Comparison of ENCODE assay signal across 2 cellular contexts in the genomic region with DNA sequence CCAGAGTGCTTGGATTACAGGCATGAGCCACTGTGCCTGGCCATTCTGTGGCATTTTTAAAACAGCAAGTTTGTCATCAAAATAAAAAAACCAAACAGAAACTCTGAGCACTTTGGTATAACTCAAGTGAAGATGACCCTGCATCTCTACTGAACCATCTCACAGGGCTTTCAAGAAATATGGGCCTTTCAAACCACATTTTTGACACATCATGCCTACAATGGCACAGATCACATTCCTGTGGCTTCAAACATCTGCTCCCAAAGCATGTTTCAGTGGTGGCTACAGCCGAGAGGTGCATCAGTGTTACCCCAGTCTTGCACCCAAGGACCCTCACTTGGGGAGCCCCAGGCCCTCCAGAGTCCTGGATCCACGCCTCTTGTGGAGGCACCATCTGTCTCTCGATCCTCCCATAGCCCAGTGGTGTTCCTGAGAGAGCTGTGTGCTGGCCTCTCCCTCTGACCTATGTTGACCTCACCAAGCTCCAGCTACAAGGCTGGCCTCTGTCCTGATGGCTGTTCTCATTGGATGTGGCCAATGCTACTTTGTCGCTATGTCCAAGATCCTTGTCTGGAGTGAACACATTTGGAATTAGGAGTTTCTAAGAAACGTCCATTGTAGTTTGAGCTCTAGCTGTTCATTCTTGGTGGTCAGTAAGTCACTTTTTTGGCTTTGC.
TF ChIP-seq lines count a peak whose summit lies in the region.

No MANE protein-coding gene starts in this region.

TF ChIP-seq in HepG2, 621 proteins besides CTCF, POLR2A, EP300 and RAD21:
- TF ChIP-seq ZBTB42 (CRISPR knock-in tag; IDR thresholded peaks at IDR 0.05) (no peak), ZBTB21 (CRISPR knock-in tag; IDR thresholded peaks at IDR 0.05) (no peak), MEIS2 (CRISPR knock-in tag; IDR thresholded peaks at IDR 0.05) (no peak), HCFC1 (IDR thresholded peaks at IDR 0.05; ENCODE audit: low read depth, low read length) (no peak), ZSCAN31 (CRISPR knock-in tag; IDR thresholded peaks at IDR 0.05; ENCODE audit: low read depth) (no peak), GABPB1 (CRISPR knock-in tag; IDR thresholded peaks at IDR 0.05) (no peak), CC2D1A (CRISPR knock-in tag; IDR thresholded peaks at IDR 0.05) (no peak), KLF16 (CRISPR knock-in tag; IDR thresholded peaks at IDR 0.05) (no peak), RFXAP (CRISPR knock-in tag; IDR thresholded peaks at IDR 0.05; ENCODE audit: borderline replicate concordance) (no peak), HDAC2 (CRISPR knock-in tag; IDR thresholded peaks at IDR 0.05) (no peak), ZNF572 (CRISPR knock-in tag; IDR thresholded peaks at IDR 0.05) (no peak), ZNF124 (CRISPR knock-in tag; IDR thresholded peaks at IDR 0.05) (no peak), EHMT2 (IDR thresholded peaks at IDR 0.05; ENCODE audit: borderline replicate concordance, low read depth, low read length) (no peak), KDM5A (IDR thresholded peaks at IDR 0.05; ENCODE audit: borderline replicate concordance, low read length) (no peak), ZNF644 (CRISPR knock-in tag; IDR thresholded peaks at IDR 0.05; ENCODE audit: low read depth) (no peak), FOXA1 (IDR thresholded peaks at IDR 0.05) (no peak), FOXA1 (CRISPR knock-in tag; IDR thresholded peaks at IDR 0.05) (no peak), ZKSCAN8 (CRISPR knock-in tag; IDR thresholded peaks at IDR 0.05; ENCODE audit: borderline replicate concordance) (no peak), ZNF883 (CRISPR knock-in tag; IDR thresholded peaks at IDR 0.05; ENCODE audit: not compliant biosample characterization) (no peak)
- TF ChIP-seq, protein P1, sequence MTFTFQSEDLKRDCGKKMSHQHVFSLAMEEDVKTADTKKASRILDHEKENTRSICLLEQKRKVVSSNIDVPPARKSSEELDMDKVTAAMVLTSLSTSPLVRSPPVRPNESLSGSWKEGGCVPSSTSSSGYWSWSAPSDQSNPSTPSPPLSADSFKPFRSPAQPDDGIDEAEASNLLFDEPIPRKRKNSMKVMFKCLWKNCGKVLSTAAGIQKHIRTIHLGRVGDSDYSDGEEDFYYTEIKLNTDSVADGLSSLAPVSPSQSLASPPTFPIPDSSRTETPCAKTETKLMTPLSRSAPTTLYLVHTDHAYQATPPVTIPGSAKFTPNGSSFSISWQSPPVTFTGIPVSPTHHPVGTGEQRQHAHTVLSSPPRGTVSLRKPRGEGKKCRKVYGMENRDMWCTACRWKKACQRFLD (CRISPR knock-in tag; IDR thresholded peaks at IDR 0.05; ENCODE audit: borderline replicate concordance), result no peak
- TF ChIP-seq, protein P2, sequence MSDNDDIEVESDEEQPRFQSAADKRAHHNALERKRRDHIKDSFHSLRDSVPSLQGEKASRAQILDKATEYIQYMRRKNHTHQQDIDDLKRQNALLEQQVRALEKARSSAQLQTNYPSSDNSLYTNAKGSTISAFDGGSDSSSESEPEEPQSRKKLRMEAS (IDR thresholded peaks at IDR 0.05), result no peak

TF ChIP-seq in GM23338, 12 proteins besides CTCF, POLR2A, EP300 and RAD21:
- TF ChIP-seq POLR2AphosphoS5 (IDR thresholded peaks at IDR 0.05; ENCODE audit: low read depth) (no peak), JUNB (IDR thresholded peaks at IDR 0.05; ENCODE audit: unreplicated experiment) (no peak), EZH2phosphoT487 (IDR thresholded peaks at IDR 0.05; ENCODE audit: unreplicated experiment) (no peak), ZNF331 (CRISPR knock-in tag; IDR thresholded peaks at IDR 0.05; ENCODE audit: low read depth) (no peak), EZH2 (IDR thresholded peaks at IDR 0.05; ENCODE audit: low read depth, unreplicated experiment) (no peak), STAT1 (IDR thresholded peaks at IDR 0.05; ENCODE audit: unreplicated experiment) (no peak), NANOG (IDR thresholded peaks at IDR 0.05; ENCODE audit: borderline replicate concordance) (no peak), CREB1 (CRISPR knock-in tag; IDR thresholded peaks at IDR 0.05; ENCODE audit: low read depth) (no peak), ZNF114 (CRISPR knock-in tag; IDR thresholded peaks at IDR 0.05) (no peak)
- TF ChIP-seq, protein P3, sequence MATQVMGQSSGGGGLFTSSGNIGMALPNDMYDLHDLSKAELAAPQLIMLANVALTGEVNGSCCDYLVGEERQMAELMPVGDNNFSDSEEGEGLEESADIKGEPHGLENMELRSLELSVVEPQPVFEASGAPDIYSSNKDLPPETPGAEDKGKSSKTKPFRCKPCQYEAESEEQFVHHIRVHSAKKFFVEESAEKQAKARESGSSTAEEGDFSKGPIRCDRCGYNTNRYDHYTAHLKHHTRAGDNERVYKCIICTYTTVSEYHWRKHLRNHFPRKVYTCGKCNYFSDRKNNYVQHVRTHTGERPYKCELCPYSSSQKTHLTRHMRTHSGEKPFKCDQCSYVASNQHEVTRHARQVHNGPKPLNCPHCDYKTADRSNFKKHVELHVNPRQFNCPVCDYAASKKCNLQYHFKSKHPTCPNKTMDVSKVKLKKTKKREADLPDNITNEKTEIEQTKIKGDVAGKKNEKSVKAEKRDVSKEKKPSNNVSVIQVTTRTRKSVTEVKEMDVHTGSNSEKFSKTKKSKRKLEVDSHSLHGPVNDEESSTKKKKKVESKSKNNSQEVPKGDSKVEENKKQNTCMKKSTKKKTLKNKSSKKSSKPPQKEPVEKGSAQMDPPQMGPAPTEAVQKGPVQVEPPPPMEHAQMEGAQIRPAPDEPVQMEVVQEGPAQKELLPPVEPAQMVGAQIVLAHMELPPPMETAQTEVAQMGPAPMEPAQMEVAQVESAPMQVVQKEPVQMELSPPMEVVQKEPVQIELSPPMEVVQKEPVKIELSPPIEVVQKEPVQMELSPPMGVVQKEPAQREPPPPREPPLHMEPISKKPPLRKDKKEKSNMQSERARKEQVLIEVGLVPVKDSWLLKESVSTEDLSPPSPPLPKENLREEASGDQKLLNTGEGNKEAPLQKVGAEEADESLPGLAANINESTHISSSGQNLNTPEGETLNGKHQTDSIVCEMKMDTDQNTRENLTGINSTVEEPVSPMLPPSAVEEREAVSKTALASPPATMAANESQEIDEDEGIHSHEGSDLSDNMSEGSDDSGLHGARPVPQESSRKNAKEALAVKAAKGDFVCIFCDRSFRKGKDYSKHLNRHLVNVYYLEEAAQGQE (IDR thresholded peaks at IDR 0.05; ENCODE audit: unreplicated experiment), result no peak
- TF ChIP-seq, protein P4, sequence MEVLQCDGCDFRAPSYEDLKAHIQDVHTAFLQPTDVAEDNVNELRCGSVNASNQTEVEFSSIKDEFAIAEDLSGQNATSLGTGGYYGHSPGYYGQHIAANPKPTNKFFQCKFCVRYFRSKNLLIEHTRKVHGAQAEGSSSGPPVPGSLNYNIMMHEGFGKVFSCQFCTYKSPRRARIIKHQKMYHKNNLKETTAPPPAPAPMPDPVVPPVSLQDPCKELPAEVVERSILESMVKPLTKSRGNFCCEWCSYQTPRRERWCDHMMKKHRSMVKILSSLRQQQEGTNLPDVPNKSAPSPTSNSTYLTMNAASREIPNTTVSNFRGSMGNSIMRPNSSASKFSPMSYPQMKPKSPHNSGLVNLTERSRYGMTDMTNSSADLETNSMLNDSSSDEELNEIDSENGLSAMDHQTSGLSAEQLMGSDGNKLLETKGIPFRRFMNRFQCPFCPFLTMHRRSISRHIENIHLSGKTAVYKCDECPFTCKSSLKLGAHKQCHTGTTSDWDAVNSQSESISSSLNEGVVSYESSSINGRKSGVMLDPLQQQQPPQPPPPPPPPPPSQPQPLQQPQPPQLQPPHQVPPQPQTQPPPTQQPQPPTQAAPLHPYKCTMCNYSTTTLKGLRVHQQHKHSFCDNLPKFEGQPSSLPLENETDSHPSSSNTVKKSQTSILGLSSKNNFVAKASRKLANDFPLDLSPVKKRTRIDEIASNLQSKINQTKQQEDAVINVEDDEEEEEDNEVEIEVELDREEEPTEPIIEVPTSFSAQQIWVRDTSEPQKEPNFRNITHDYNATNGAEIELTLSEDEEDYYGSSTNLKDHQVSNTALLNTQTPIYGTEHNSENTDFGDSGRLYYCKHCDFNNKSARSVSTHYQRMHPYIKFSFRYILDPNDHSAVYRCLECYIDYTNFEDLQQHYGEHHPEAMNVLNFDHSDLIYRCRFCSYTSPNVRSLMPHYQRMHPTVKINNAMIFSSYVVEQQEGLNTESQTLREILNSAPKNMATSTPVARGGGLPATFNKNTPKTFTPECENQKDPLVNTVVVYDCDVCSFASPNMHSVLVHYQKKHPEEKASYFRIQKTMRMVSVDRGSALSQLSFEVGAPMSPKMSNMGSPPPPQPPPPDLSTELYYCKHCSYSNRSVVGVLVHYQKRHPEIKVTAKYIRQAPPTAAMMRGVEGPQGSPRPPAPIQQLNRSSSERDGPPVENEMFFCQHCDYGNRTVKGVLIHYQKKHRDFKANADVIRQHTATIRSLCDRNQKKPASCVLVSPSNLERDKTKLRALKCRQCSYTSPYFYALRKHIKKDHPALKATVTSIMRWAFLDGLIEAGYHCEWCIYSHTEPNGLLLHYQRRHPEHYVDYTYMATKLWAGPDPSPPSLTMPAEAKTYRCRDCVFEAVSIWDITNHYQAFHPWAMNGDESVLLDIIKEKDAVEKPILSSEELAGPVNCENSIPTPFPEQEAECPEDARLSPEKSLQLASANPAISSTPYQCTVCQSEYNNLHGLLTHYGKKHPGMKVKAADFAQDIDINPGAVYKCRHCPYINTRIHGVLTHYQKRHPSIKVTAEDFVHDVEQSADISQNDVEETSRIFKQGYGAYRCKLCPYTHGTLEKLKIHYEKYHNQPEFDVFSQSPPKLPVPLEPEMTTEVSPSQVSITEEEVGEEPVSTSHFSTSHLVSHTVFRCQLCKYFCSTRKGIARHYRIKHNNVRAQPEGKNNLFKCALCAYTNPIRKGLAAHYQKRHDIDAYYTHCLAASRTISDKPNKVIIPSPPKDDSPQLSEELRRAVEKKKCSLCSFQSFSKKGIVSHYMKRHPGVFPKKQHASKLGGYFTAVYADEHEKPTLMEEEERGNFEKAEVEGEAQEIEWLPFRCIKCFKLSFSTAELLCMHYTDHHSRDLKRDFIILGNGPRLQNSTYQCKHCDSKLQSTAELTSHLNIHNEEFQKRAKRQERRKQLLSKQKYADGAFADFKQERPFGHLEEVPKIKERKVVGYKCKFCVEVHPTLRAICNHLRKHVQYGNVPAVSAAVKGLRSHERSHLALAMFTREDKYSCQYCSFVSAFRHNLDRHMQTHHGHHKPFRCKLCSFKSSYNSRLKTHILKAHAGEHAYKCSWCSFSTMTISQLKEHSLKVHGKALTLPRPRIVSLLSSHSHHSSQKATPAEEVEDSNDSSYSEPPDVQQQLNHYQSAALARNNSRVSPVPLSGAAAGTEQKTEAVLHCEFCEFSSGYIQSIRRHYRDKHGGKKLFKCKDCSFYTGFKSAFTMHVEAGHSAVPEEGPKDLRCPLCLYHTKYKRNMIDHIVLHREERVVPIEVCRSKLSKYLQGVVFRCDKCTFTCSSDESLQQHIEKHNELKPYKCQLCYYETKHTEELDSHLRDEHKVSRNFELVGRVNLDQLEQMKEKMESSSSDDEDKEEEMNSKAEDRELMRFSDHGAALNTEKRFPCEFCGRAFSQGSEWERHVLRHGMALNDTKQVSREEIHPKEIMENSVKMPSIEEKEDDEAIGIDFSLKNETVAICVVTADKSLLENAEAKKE (CRISPR knock-in tag; IDR thresholded peaks at IDR 0.05), result no peak
- TF ChIP-seq, protein P5, sequence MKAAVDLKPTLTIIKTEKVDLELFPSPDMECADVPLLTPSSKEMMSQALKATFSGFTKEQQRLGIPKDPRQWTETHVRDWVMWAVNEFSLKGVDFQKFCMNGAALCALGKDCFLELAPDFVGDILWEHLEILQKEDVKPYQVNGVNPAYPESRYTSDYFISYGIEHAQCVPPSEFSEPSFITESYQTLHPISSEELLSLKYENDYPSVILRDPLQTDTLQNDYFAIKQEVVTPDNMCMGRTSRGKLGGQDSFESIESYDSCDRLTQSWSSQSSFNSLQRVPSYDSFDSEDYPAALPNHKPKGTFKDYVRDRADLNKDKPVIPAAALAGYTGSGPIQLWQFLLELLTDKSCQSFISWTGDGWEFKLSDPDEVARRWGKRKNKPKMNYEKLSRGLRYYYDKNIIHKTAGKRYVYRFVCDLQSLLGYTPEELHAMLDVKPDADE (IDR thresholded peaks at IDR 0.05), result no peak
